28 cellular contexts compared by ENCODE assay signal in the genomic region with DNA sequence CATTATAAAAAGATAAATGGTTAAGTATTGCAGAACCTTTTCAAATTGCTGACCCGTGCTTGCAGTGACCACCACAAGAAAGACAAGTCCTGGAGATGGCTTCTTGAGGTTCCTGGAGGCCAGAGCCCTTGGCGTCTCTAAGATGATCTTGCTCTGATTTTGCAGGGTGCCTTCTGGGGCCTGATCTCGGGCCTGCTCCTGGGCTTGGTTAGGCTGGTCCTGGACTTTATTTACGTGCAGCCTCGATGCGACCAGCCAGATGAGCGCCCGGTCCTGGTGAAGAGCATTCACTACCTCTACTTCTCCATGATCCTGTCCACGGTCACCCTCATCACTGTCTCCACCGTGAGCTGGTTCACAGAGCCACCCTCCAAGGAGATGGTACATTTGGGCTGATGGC.
"Had no signal": no experiment of that assay in that cellular context is flagged by ENCODE, and none has a peak within 500 bp of the region (broad histone marks: within the 10 kb centered on the region; RNA-seq: fewer than 3 reads in every experiment).

No MANE protein-coding gene starts in this region.

- H3K27ac ChIP-seq: ascending aorta, cardiac muscle cell, VCaP had no signal

- H3K9me3 ChIP-seq: ascending aorta had no signal

- H3K36me3 ChIP-seq: ascending aorta, cardiac muscle cell had no signal

- DNase-seq: activated B cell treated with CpG ODN at 0.5 μM for 24 hours; activated CD4-positive, alpha-beta memory T cell treated with anti-CD3 and anti-CD28 coated beads for 36 hours; activated CD4-positive, alpha-beta T cell treated with anti-CD3 and anti-CD28 coated beads for 4 hours; activated CD4-positive, alpha-beta T cell treated with anti-CD3 and anti-CD28 coated beads, Interleukin-2, amount 10 ng/mL, durations not matched to agents 24 days and 14 days; activated CD4-positive, alpha-beta T cell treated with anti-CD3 and anti-CD28 coated beads, Interleukin-2, amount 50 U/mL, for 1 hour; activated CD4-positive, alpha-beta T cell treated with anti-CD3 and anti-CD28 coated beads, Interleukin-2, amount 50 U/mL, for 4 hours; activated CD4-positive, CD25-positive, alpha-beta regulatory T cell treated with anti-CD3 and anti-CD28 coated beads, Interleukin-2, amount 50 U/mL, for 72 hours; activated CD8-positive, alpha-beta memory T cell treated with anti-CD3 and anti-CD28 coated beads, Interleukin-2, amount 50 U/mL, for 4 hours; activated CD8-positive, alpha-beta T cell treated with anti-CD3 and anti-CD28 coated beads for 36 hours; activated effector memory CD4-positive, alpha-beta T cell treated with anti-CD3 and anti-CD28 coated beads, Interleukin-2, amount 50 U/mL, for 16 hours; activated naive CD4-positive, alpha-beta T cell treated with anti-CD3 and anti-CD28 coated beads, Interleukin-2, amount 10 ng/mL, durations not matched to agents 7 days and 5 days; activated naive CD4-positive, alpha-beta T cell treated with Interleukin-2 at 50 U/mL for 16 hours; activated naive CD8-positive, alpha-beta T cell treated with anti-CD3 and anti-CD28 coated beads, Interleukin-2, amount 10 ng/mL, durations not matched to agents 7 days and 5 days; activated naive CD8-positive, alpha-beta T cell treated with anti-CD3 and anti-CD28 coated beads, Interleukin-2, amount 50 U/mL, for 24 hours; activated T-cell treated with anti-CD3 and anti-CD28 coated beads for 4 hours; activated T-cell treated with anti-CD3 and anti-CD28 coated beads, Interleukin-2, amount 50 U/mL, for 1 hour; activated T-cell treated with anti-CD3 and anti-CD28 coated beads, Interleukin-2, amount 50 U/mL, for 4 hours; activated T-cell treated with anti-CD3 and anti-CD28 coated beads, Interleukin-2, amount 50 U/mL, for 72 hours; amygdala; anterior cingulate cortex; central memory CD4-positive, alpha-beta T cell; T-cell; T-helper 2 cell; T-helper 9 cell had no signal

- H3K4me1 ChIP-seq: ascending aorta had no signal

- ATAC-seq: activated CD8-positive, alpha-beta T cell treated with anti-CD3 and anti-CD28 coated beads for 36 hours; activated naive CD8-positive, alpha-beta T cell treated with anti-CD3 and anti-CD28 coated beads, Interleukin-2, amount 50 U/mL, for 24 hours; activated T-cell treated with anti-CD3 and anti-CD28 coated beads, Interleukin-2, amount 50 U/mL, for 4 hours; activated T-cell treated with anti-CD3 and anti-CD28 coated beads, Interleukin-2, amount 50 U/mL, for 72 hours; activated T-helper 17 cell treated with anti-CD3 and anti-CD28 coated beads, Interleukin-2, amount 50 U/mL, for 72 hours; T-cell had no signal

- H3K4me3 ChIP-seq: ascending aorta, cardiac muscle cell had no signal

- H3K27me3 ChIP-seq: ascending aorta, cardiac muscle cell had no signal
